ENCODE assay signal across 1 cellular context in the genomic region with DNA sequence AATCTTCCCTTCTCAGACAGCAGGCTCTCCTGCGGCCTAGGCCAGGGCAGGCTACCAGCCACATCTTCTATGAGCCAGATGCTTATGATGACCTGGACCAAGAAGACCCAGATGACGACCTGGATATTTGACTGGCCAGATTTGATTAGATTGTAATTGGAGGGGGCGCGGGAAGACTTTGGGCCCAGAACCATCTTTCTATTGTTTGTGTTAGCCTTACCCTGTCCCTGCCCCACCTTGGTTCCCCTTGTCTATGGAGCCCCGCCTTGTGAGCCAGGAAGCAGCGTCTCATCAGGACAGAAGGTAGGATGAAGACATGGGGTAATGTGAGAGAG.
TF ChIP-seq lines count a peak whose summit lies in the region.

No MANE protein-coding gene starts in this region.

TF ChIP-seq in WTC11, 78 proteins besides CTCF, POLR2A, EP300 and RAD21 (continued from another document):
- TF ChIP-seq AR (CRISPR knock-in tag; IDR thresholded peaks at IDR 0.05), result 0 out of 2 replicates have a peak, but pooled peaks have one; percentile 29
- no peak for TF ChIP-seq STAT6 (CRISPR knock-in tag; conservative IDR thresholded peaks at IDR 0.05; ENCODE audit: low read depth)
